In the genomic region with DNA sequence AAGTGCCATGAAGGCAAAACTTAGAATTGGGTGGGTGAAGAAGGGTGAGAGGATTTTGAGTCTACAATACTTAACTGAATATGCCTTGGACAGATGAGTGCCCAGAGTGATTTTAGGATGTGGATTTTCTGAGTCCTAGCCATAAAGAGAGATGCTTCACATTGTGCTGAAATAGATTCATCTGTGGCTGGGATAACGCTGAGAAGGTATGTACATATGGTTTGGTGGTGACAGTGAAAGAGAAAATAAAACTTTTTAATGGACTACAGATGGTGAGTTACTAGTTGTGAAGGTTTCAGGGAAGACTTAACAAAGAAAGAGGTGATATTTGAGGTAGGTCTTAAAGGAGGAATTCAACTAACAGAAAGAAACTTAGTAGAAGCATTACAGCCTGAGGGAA, we compare ENCODE assay signal across 9 cellular contexts.
"Had no signal": no experiment of that assay in that cellular context is flagged by ENCODE, and none has a peak within 500 bp of the region (broad histone marks: within the 10 kb centered on the region; RNA-seq: fewer than 3 reads in every experiment).

No MANE protein-coding gene starts in this region.

- H2AFZ ChIP-seq: GM23248 had no signal

- H3K9me3 ChIP-seq: HAP-1 had no signal

- H3K27ac Mint-ChIP-seq: HFFc6 had no signal

- ATAC-seq: HCT116, K562 had no signal

- H3K36me3 ChIP-seq: HAP-1 had no signal

- DNase-seq: GM23248, GOT3, H7, HFFc6, IMR-90, KG1 had no signal

- H3K27ac ChIP-seq: GM23248 had no signal

- H3K4me3 ChIP-seq: GM23248, HAP-1, K562 had no signal

- H3K4me1 ChIP-seq: HAP-1 had no signal

- H3K4me3 Mint-ChIP-seq: HFFc6 had no signal

- H3K9ac ChIP-seq: GM23248 had no signal
